15 cellular contexts compared by ENCODE assay signal in the genomic region with DNA sequence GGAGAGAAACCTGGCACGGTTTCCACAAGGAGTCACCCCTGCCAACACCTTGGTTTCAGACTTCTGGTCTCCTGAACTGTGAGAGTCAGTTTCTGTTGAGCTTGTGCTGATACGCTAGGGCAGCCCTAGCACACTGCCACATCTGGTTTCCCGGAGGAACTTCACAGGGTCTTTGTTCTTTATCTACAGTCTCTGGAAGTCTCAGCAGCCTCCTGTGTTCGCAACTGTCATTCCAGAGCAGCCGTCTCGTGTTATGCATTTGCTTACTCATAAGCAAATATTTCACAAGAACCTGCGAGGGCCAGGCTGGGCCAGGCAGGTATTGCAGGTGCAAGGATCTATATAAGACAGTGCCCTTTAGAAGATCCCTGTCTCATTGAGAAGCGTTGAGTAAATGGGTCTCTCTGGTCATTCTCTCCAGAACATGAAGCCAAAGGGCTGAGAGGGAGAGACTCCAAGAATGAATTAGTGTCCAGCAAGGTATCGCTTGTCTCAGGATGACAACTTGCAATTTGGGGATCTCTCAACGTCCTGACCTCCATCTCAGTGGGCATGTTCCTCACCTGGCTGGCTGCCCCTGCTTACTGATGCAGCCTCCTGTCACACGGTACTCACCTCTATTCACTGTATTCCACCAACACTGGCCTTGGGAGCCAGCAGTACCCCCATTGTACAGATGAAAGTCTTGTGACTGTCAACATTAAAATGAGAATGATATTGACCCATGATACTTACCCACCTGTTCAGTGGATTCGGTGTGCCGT.
A peak's percentile ranks its signal among the peaks of the same experiment; 100 is the strongest.
DNase-seq lines count a peak whose midpoint lies in the region; ATAC-seq and TF ChIP-seq lines count a peak whose summit lies in the region.
"Had no signal": no experiment of that assay in that cellular context is flagged by ENCODE, and none has a peak within 500 bp of the region (broad histone marks: within the 10 kb centered on the region; RNA-seq: fewer than 3 reads in every experiment).

No MANE protein-coding gene starts in this region.

- TF ChIP-seq CTCF in Calu3 (IDR thresholded peaks at IDR 0.05; ENCODE audit: unreplicated experiment) (no peak), hepatocyte (IDR thresholded peaks at IDR 0.05; ENCODE audit: poor library complexity) (peak; percentile 23), nephron (IDR thresholded peaks at IDR 0.05; ENCODE audit: unreplicated experiment in 3 of 3) (no peak)

- H3K4me2 ChIP-seq in hepatocyte: peak overlapping the region; percentile 48
- H3K4me2 ChIP-seq: KMS-11 had no signal

- H3K27me3 ChIP-seq in SJSA1 (replicated peaks) (no peaks in the 10 kb centered on the region), hepatocyte (no peaks in the 10 kb centered on the region)
- H3K27me3 ChIP-seq: cardiac muscle cell, tibial artery had no signal

- WGBS in hepatocyte (ENCODE audit: low lambda C conversion rate, missing lambda C conversion rate): 50% methylated on average over 13 of the region's 13 CpGs

- H3K4me3 Mint-ChIP-seq in Calu3 (ENCODE audit: low read depth, unreplicated experiment): peak overlapping the region; percentile 1
- H3K4me3 Mint-ChIP-seq in nephron: no peak overlapping the region
- H3K4me3 Mint-ChIP-seq: activated naive CD8-positive, alpha-beta T cell treated with anti-CD3 and anti-CD28 coated beads, Interleukin-2, amount 10 ng/mL, durations not matched to agents 7 days and 5 days had no signal

- no peak overlapping the region for H2AFZ ChIP-seq in hepatocyte

- H3K27me3 Mint-ChIP-seq in Calu3 (ENCODE audit: unreplicated experiment): no peaks in the 10 kb centered on the region
- peaks cover 12% of the 10 kb centered on the region for H3K27me3 Mint-ChIP-seq in nephron (ENCODE audit: low read depth)
- H3K27me3 Mint-ChIP-seq: activated naive CD8-positive, alpha-beta T cell treated with anti-CD3 and anti-CD28 coated beads, Interleukin-2, amount 10 ng/mL, durations not matched to agents 7 days and 5 days had no signal

- no TSS peak for BruUV-seq in Calu3 (replicated peaks; lab: Mats Ljungman, UMichigan)

- no peaks in the 10 kb centered on the region for H3K9me2 ChIP-seq in hepatocyte (replicated peaks; ENCODE audit: insufficient read depth)

- H3K79me2 ChIP-seq in hepatocyte: no peaks in the 10 kb centered on the region

- no peaks in the 10 kb centered on the region for H3K9me3 Mint-ChIP-seq in Calu3 (ENCODE audit: low read depth, unreplicated experiment)
- H3K9me3 Mint-ChIP-seq in nephron: no peaks in the 10 kb centered on the region
- H3K9me3 Mint-ChIP-seq: activated naive CD8-positive, alpha-beta T cell treated with anti-CD3 and anti-CD28 coated beads, Interleukin-2, amount 10 ng/mL, durations not matched to agents 7 days and 5 days had no signal

- intact Hi-C loops in Calu3 (cut with micrococcal nuclease; ENCODE audit: unreplicated experiment): loop anchor here (5.0 to 10.0 kb wide), 4 partner anchors 134 to 1362 kb away; a partner anchor contains a TSS

- no peaks in the 10 kb centered on the region for H4K20me1 ChIP-seq in hepatocyte (ENCODE audit: insufficient read depth, poor library complexity, severe bottlenecking)

- H3K27ac ChIP-seq in SJSA1 (peak overlapping the region; percentile 93), hepatocyte (peak overlapping the region; percentile 87)
- H3K27ac ChIP-seq: cardiac muscle cell, KMS-11, tibial artery had no signal

- CTCF ChIA-PET in Calu3 (lab: Charles Lee): interaction anchor here (0.8 kb wide), 1 partner anchor 29 kb away, joined by 3 read pairs; no protein-coding TSS in a partner anchor

- ATAC-seq in HG03469 (IDR thresholded peaks at IDR 0.05; ENCODE audit: unreplicated experiment) (no peak), GM18502 (IDR thresholded peaks at IDR 0.05; ENCODE audit: poor library complexity, unreplicated experiment) (no peak)

- peaks cover 57% of the 10 kb centered on the region for H3K4me1 Mint-ChIP-seq in Calu3 (ENCODE audit: low read depth, unreplicated experiment)
- H3K4me1 Mint-ChIP-seq in nephron: peaks cover 30% of the 10 kb centered on the region
- H3K4me1 Mint-ChIP-seq: activated naive CD8-positive, alpha-beta T cell treated with anti-CD3 and anti-CD28 coated beads, Interleukin-2, amount 10 ng/mL, durations not matched to agents 7 days and 5 days had no signal

- peak; percentile 75 for DNase-seq in Calu3
- DNase-seq in SJSA1 (ENCODE audit: low read depth in 1 of 2, low spot score in 2 of 2): peak in 1 of 2 experiments; percentile 46
- DNase-seq in hepatocyte (ENCODE audit: low spot score): peak; percentile 86
- DNase-seq in NCI-H146 treated with DMSO at 0.1 percent for 48 hours (lab: John Stamatoyannopoulos, UW; ENCODE audit: unreplicated experiment): no peak
- DNase-seq in putamen (ENCODE audit: low spot score): no peak
- DNase-seq: activated CD4-positive, alpha-beta T cell treated with anti-CD3 and anti-CD28 coated beads, Interleukin-2, amount 50 U/mL, for 4 hours; activated naive CD8-positive, alpha-beta T cell treated with anti-CD3 and anti-CD28 coated beads, Interleukin-2, amount 10 ng/mL, durations not matched to agents 7 days and 5 days; activated T-cell treated with anti-CD3 and anti-CD28 coated beads, Interleukin-2, amount 50 U/mL, for 48 hours; NCI-H1105 treated with DMSO at 0.1 percent for 48 hours; tibial artery had no signal

- H3K36me3 Mint-ChIP-seq in Calu3 (ENCODE audit: insufficient read depth, unreplicated experiment) (peaks cover 6% of the 10 kb centered on the region), nephron (ENCODE audit: low read depth) (no peaks in the 10 kb centered on the region)
- H3K36me3 Mint-ChIP-seq: activated naive CD8-positive, alpha-beta T cell treated with anti-CD3 and anti-CD28 coated beads, Interleukin-2, amount 10 ng/mL, durations not matched to agents 7 days and 5 days had no signal

- H3K9me3 ChIP-seq in SJSA1 (replicated peaks): no peaks in the 10 kb centered on the region
- H3K9me3 ChIP-seq in hepatocyte (ENCODE audit: low read depth): no peaks in the 10 kb centered on the region
- H3K9me3 ChIP-seq: tibial artery had no signal

- no peaks in the 10 kb centered on the region for H3K36me3 ChIP-seq in SJSA1
- H3K36me3 ChIP-seq in hepatocyte (replicated peaks; ENCODE audit: insufficient read depth, low read depth): no peaks in the 10 kb centered on the region
- H3K36me3 ChIP-seq: cardiac muscle cell, tibial artery had no signal

- peaks cover 52% of the 10 kb centered on the region for H3K4me1 ChIP-seq in SJSA1 (replicated peaks)
- peaks cover 37% of the 10 kb centered on the region for H3K4me1 ChIP-seq in hepatocyte (ENCODE audit: insufficient read depth)

- H3K4me3 ChIP-seq in SJSA1 (no peak overlapping the region), hepatocyte (no peak overlapping the region)
- H3K4me3 ChIP-seq: cardiac muscle cell, tibial artery had no signal

- peak overlapping the region; percentile 16 for H3K27ac Mint-ChIP-seq in Calu3 (ENCODE audit: unreplicated experiment)
- peak overlapping the region; percentile 45 to 92 (median 82) for H3K27ac Mint-ChIP-seq in nephron
- H3K27ac Mint-ChIP-seq: activated naive CD8-positive, alpha-beta T cell treated with anti-CD3 and anti-CD28 coated beads, Interleukin-2, amount 10 ng/mL, durations not matched to agents 7 days and 5 days had no signal

Comparison
In these comparisons a context has a peak if more than half of its experiments do, and no peak if none do; other contexts are left out.
1. DNase-seq: peak in Calu3 (single experiment) and hepatocyte (single experiment); none in NCI-H146 treated with DMSO at 0.1 percent for 48 hours (single experiment) and putamen (single experiment).